ENCODE assay signal across 1 cellular context in the genomic region with DNA sequence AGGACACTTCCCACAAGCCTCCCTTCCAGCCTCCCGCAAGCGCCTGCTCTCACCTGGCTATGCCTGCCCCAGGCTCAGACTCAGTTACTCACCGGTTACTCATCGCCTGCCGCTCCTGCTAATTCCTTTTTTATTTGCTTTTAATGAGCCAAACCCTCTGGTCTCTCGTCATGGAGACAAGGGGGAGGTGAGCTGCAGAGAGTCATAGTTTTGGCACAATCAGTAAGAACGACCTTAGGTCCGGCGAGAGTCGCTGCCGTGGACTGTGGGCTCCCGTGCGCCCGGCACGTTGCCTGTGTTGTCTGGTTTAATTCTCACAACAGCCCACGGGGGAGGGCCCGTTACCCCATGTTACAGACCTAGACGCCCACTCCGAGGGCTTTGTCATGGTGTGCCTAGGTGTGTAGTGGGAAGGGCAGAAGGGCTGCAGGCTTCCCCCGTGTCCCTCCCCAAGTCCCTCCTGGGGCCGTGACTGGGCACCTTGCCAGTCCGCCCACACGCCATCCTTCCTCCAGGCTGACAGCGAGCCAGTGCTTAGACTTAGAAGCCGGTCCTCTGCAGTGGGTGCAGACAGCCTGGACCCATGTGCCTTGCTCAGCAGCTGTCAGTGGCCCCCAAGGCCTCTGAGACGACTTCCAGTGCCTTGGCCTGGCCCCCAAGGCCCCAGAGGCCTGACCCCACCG.
TF ChIP-seq lines count a peak whose summit lies in the region.

No MANE protein-coding gene starts in this region.

TF ChIP-seq in K562, 482 proteins besides CTCF, POLR2A, EP300 and RAD21:
- TF ChIP-seq SMAD2 (IDR thresholded peaks at IDR 0.05; ENCODE audit: low read depth, low read length) (no peak), ZSCAN29 (IDR thresholded peaks at IDR 0.05) (no peak), NFIC (IDR thresholded peaks at IDR 0.05) (peak; percentile 19; the same call in 1 of the 2 replicates)
